ENCODE assay signal across 16 cellular contexts in the genomic region with DNA sequence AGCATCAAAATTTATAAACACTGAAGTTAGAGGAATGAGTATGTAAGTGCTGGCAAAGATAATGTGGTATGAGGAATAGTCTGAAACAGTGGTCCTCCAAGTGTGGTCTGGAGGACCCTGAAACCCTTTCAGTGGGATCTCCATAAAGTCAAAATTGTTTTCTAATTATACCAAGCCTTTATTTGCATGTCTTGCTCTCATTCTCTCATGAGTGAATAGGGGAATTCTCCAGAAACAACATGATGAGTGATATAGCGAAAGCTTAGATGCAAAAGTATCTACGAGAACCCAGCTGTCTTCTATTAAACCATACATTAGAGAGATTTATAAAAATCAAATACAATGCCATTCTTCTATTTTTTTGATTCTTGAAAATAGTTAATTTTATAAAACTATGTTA.
DNase-seq lines count a peak whose midpoint lies in the region; ATAC-seq and TF ChIP-seq lines count a peak whose summit lies in the region.
"Had no signal": no experiment of that assay in that cellular context is flagged by ENCODE, and none has a peak within 500 bp of the region (broad histone marks: within the 10 kb centered on the region; RNA-seq: fewer than 3 reads in every experiment).

No MANE protein-coding gene starts in this region.

- no peaks in the 10 kb centered on the region; the same call in 1 of the 2 replicates for H3K36me3 ChIP-seq in PC-3 (ENCODE audit: low read depth, low read length)

- POLR2A ChIA-PET in PC-3 (lab: Charles Lee; ENCODE audit: unreplicated experiment) = no interaction called here

- H3K4me2 ChIP-seq in PC-3 (ENCODE audit: low read length) = no peak overlapping the region

- no peaks in the 10 kb centered on the region for H3K9me3 ChIP-seq in PC-3 (ENCODE audit: low read length)

- H3K4me1 Mint-ChIP-seq in activated naive CD8-positive, alpha-beta T cell treated with anti-CD3 and anti-CD28 coated beads, Interleukin-2, amount 50 U/mL, for 24 hours = peaks cover 4% of the 10 kb centered on the region
- H3K4me1 Mint-ChIP-seq in osteocyte (ENCODE audit: unreplicated experiment) = no peaks in the 10 kb centered on the region
- H3K4me1 Mint-ChIP-seq: central memory CD8-positive, alpha-beta T cell had no signal

- no peak overlapping the region for H3K4me3 Mint-ChIP-seq in activated naive CD8-positive, alpha-beta T cell treated with anti-CD3 and anti-CD28 coated beads, Interleukin-2, amount 50 U/mL, for 24 hours
- no peak overlapping the region for H3K4me3 Mint-ChIP-seq in osteocyte (ENCODE audit: unreplicated experiment)
- H3K4me3 Mint-ChIP-seq: central memory CD8-positive, alpha-beta T cell had no signal

- H3K4me3 ChIP-seq in PC-3 (ENCODE audit: low read length) = no peak overlapping the region

- H3K27ac ChIP-seq in PC-3 (ENCODE audit: low read length) = no peak overlapping the region

- no TSS peak for BruUV-seq in PC-3 (replicated peaks; lab: Mats Ljungman, UMichigan)

- H2AFZ ChIP-seq in PC-3 (ENCODE audit: low read length) = no peak overlapping the region

- H3F3A ChIP-seq in PC-3 (ENCODE audit: low read length, unreplicated experiment) = no peaks in the 10 kb centered on the region

- CTCF ChIA-PET in PC-3 (lab: Charles Lee) = interaction anchor here (1.8 kb wide), 1 partner anchor 40 kb away, joined by 4 read pairs; no protein-coding TSS in a partner anchor

- no peaks in the 10 kb centered on the region for H3K36me3 Mint-ChIP-seq in activated naive CD8-positive, alpha-beta T cell treated with anti-CD3 and anti-CD28 coated beads, Interleukin-2, amount 50 U/mL, for 24 hours (ENCODE audit: low read depth)
- H3K36me3 Mint-ChIP-seq in osteocyte (ENCODE audit: unreplicated experiment) = no peaks in the 10 kb centered on the region

- in situ Hi-C loops in G401 (cut with HindIII; ENCODE audit: low sequenced_read_pairs) = no loop called here

- DNase-seq in activated naive CD8-positive, alpha-beta T cell treated with anti-CD3 and anti-CD28 coated beads, Interleukin-2, amount 50 U/mL, for 24 hours = no peak
- DNase-seq in G401 (ENCODE audit: low spot score) (no peak), osteocyte (ENCODE audit: extremely low spot score, unreplicated experiment) (no peak), PC-3 (no peak)
- DNase-seq: activated naive CD4-positive, alpha-beta T cell treated with anti-CD3 and anti-CD28 coated beads, Interleukin-2, amount 50 U/mL, for 16 hours; DMS53; erythroblast; mesenchymal stem cell; NCI-H1048; NCI-H774; SIG-M5 had no signal

- peaks cover 37% of the 10 kb centered on the region for H3K27me3 Mint-ChIP-seq in activated naive CD8-positive, alpha-beta T cell treated with anti-CD3 and anti-CD28 coated beads, Interleukin-2, amount 50 U/mL, for 24 hours
- peaks cover 44% of the 10 kb centered on the region for H3K27me3 Mint-ChIP-seq in osteocyte (ENCODE audit: unreplicated experiment)

- H3K9me3 Mint-ChIP-seq in activated naive CD8-positive, alpha-beta T cell treated with anti-CD3 and anti-CD28 coated beads, Interleukin-2, amount 50 U/mL, for 24 hours = no peaks in the 10 kb centered on the region
- H3K9me3 Mint-ChIP-seq in osteocyte (ENCODE audit: unreplicated experiment) = no peaks in the 10 kb centered on the region
- H3K9me3 Mint-ChIP-seq: central memory CD8-positive, alpha-beta T cell had no signal

- no peaks in the 10 kb centered on the region for H3K4me1 ChIP-seq in PC-3 (ENCODE audit: insufficient read depth, low read length)

- no peak overlapping the region for H3K27ac Mint-ChIP-seq in activated naive CD8-positive, alpha-beta T cell treated with anti-CD3 and anti-CD28 coated beads, Interleukin-2, amount 50 U/mL, for 24 hours
- no peak overlapping the region for H3K27ac Mint-ChIP-seq in osteocyte (ENCODE audit: unreplicated experiment)

- H3K9ac ChIP-seq in PC-3 (ENCODE audit: low read length) = no peak overlapping the region

- ATAC-seq in GM18498 (IDR thresholded peaks at IDR 0.05; ENCODE audit: unreplicated experiment) = peak; percentile 55
- peak; percentile 54 for ATAC-seq in GM19455 (IDR thresholded peaks at IDR 0.05; ENCODE audit: unreplicated experiment)
- ATAC-seq in HG02763 (IDR thresholded peaks at IDR 0.05; ENCODE audit: unreplicated experiment) = peak; percentile 56
- ATAC-seq in HG03378 (IDR thresholded peaks at IDR 0.05; ENCODE audit: unreplicated experiment) = peak; percentile 62
- ATAC-seq in activated naive CD8-positive, alpha-beta T cell treated with anti-CD3 and anti-CD28 coated beads, Interleukin-2, amount 50 U/mL, for 24 hours = no peak
- no peak for ATAC-seq in PC-3

- peaks cover 6% of the 10 kb centered on the region for H3K27me3 ChIP-seq in PC-3 (ENCODE audit: low read length)

- H3K79me2 ChIP-seq in PC-3 (ENCODE audit: low read length) = no peaks in the 10 kb centered on the region

- H3K9me2 ChIP-seq in PC-3 (replicated peaks; ENCODE audit: low read length) = no peaks in the 10 kb centered on the region

- TF ChIP-seq CTCF in osteocyte (IDR thresholded peaks at IDR 0.05) = no peak
- no peak for TF ChIP-seq CTCF in PC-3 (conservative IDR thresholded peaks at IDR 0.05; ENCODE audit: low read depth, low read length)

- intact Hi-C loops in PC-3 (cut with micrococcal nuclease) = no loop called here

- no peaks in the 10 kb centered on the region for H4K20me1 ChIP-seq in PC-3 (ENCODE audit: low read length)

Comparison
In these comparisons a context has a peak if more than half of its experiments do, and no peak if none do; other contexts are left out.
1. ATAC-seq: peak in GM18498 (single experiment), GM19455 (single experiment), HG02763 (single experiment) and HG03378 (single experiment); none in activated naive CD8-positive, alpha-beta T cell treated with anti-CD3 and anti-CD28 coated beads, Interleukin-2, amount 50 U/mL, for 24 hours (single experiment) and PC-3 (single experiment).